ENCODE assay signal across 33 cellular contexts in the genomic region with DNA sequence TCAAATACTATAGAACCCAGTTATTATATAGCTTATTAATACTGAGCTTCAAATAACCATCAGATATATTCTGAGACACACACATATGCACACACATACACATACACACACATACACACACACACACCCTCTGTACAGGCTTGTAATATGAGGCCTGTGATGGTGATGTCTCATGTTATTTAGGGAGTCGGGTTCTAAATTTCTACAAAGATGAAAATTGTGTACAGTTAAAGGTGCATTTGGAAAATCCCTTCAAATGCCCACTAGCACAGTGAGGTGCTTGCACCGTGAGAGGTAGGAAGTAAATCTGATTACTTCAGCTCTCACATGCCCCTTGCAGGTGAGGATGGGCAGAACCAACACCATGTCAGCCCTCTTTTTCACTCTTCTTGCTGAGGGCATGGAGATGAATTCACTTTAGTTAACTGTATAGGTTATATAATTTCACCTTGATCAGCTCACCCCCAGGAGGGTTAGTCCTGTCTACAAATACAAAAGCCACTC.
DNase-seq lines count a peak whose midpoint lies in the region; ATAC-seq, FAIRE-seq and TF ChIP-seq lines count a peak whose summit lies in the region.
"Had no signal": no experiment of that assay in that cellular context is flagged by ENCODE, and none has a peak within 500 bp of the region (broad histone marks: within the 10 kb centered on the region; RNA-seq: fewer than 3 reads in every experiment).

No MANE protein-coding gene starts in this region.

- H4K91ac ChIP-seq in neuronal stem cell (ENCODE audit: low read depth, low read length, poor library complexity), result no peak overlapping the region

- H3K9me3 ChIP-seq in DOHH2 (ENCODE audit: control insufficient read depth, insufficient read depth, low read length) (peaks cover 8% of the 10 kb centered on the region), OCI-LY1 (ENCODE audit: low read length) (no peaks in the 10 kb centered on the region), hepatocyte (ENCODE audit: low read depth) (no peaks in the 10 kb centered on the region), neuronal stem cell (replicated peaks in 1 of 2; ENCODE audit: control insufficient read depth in 2 of 2, insufficient read depth in 1 of 2, low read depth in 1 of 2, low read length in 2 of 2) (peaks cover 0 to 7% of the 10 kb centered on the region in 2 donors)
- H3K9me3 ChIP-seq: gastrocnemius medialis had no signal

- no peak overlapping the region for H2AK5ac ChIP-seq in neuronal stem cell (ENCODE audit: low read depth, low read length)

- H3F3A ChIP-seq in DOHH2 (ENCODE audit: control insufficient read depth, insufficient read depth) (peaks cover 79% of the 10 kb centered on the region), OCI-LY1 (ENCODE audit: insufficient read depth, low read length) (no peaks in the 10 kb centered on the region)

- peak overlapping the region; percentile 46 for H3K27ac Mint-ChIP-seq in memory B cell
- H3K27ac Mint-ChIP-seq: activated CD8-positive, alpha-beta T cell treated with anti-CD3 and anti-CD28 coated beads, Interleukin-2, amount 10 ng/mL, durations not matched to agents 7 days and 5 days; activated naive CD4-positive, alpha-beta T cell treated with anti-CD3 and anti-CD28 coated beads, Interleukin-2, amount 50 U/mL, for 24 hours; CD4-positive, alpha-beta T cell; natural killer cell had no signal

- DNase-seq in GM13977 (ENCODE audit: low spot score) (no peak), memory B cell (ENCODE audit: low spot score in 2 of 2) (no peak), NCI-H2081 treated with DMSO at 0.1 percent for 48 hours (lab: John Stamatoyannopoulos, UW) (no peak), hepatocyte (ENCODE audit: low spot score) (no peak), neuronal stem cell (ENCODE audit: low spot score) (no peak), urothelium cell line (ENCODE audit: low spot score) (no peak)
- DNase-seq: activated CD8-positive, alpha-beta T cell treated with anti-CD3 and anti-CD28 coated beads, Interleukin-2, amount 10 ng/mL, durations not matched to agents 7 days and 5 days; amniotic stem cell; CD4-positive, alpha-beta T cell; cerebellar nuclear complex; dorsolateral prefrontal cortex; gastrocnemius medialis; HCEC 1CT; hippocampal formation; natural killer cell; NCI-H2029; NCI-H524 treated with DMSO at 0.1 percent for 48 hours; NK-92 treated with Interleukin-12 subunit alpha and Interleukin-12 subunit beta, amount 100 ng/mL, for 24 hours; Right ventricle myocardium superior; stimulated activated CD4-positive, alpha-beta T cell treated with anti-CD3 and anti-CD28 coated beads, Interleukin-4, amount 100 ng/mL, for 4 hours; substantia nigra; upper lobe of right lung had no signal

- H4K20me1 ChIP-seq in DOHH2 (ENCODE audit: control insufficient read depth, insufficient read depth, low read depth, low read length) (no peaks in the 10 kb centered on the region), OCI-LY1 (ENCODE audit: insufficient read depth, low read length) (no peaks in the 10 kb centered on the region), hepatocyte (ENCODE audit: insufficient read depth, poor library complexity, severe bottlenecking) (no peaks in the 10 kb centered on the region)

- H3K36me3 Mint-ChIP-seq in memory B cell, result no peaks in the 10 kb centered on the region
- H3K36me3 Mint-ChIP-seq: activated naive CD4-positive, alpha-beta T cell treated with anti-CD3 and anti-CD28 coated beads, Interleukin-2, amount 50 U/mL, for 24 hours had no signal

- peaks cover 51% of the 10 kb centered on the region for H3K36me3 ChIP-seq in DOHH2 (ENCODE audit: control insufficient read depth, low read length)
- no peaks in the 10 kb centered on the region for H3K36me3 ChIP-seq in OCI-LY1 (ENCODE audit: insufficient read depth, low read length)
- H3K36me3 ChIP-seq in hepatocyte (replicated peaks; ENCODE audit: insufficient read depth, low read depth), result no peaks in the 10 kb centered on the region
- no peaks in the 10 kb centered on the region for H3K36me3 ChIP-seq in neuronal stem cell (replicated peaks in 1 of 2; ENCODE audit: control insufficient read depth in 2 of 2, insufficient read depth in 2 of 2, low read length in 2 of 2)
- H3K36me3 ChIP-seq: gastrocnemius medialis, upper lobe of right lung had no signal

- no peaks in the 10 kb centered on the region for H3K9me2 ChIP-seq in DOHH2 (replicated peaks; ENCODE audit: control insufficient read depth, low read length)
- H3K9me2 ChIP-seq in OCI-LY1 (ENCODE audit: low read depth, low read length), result no peaks in the 10 kb centered on the region
- no peaks in the 10 kb centered on the region for H3K9me2 ChIP-seq in hepatocyte (replicated peaks; ENCODE audit: insufficient read depth)

- TF ChIP-seq CTCF in DOHH2 (IDR thresholded peaks at IDR 0.05; ENCODE audit: low read depth, low read length, poor library complexity, severe bottlenecking) (no peak), GM13977 (IDR thresholded peaks at IDR 0.05; ENCODE audit: extremely low read depth, insufficient read depth, missing control alignments) (peak; percentile 7), OCI-LY1 (IDR thresholded peaks at IDR 0.05; ENCODE audit: low read length) (peak; percentile 20; the same call in 1 of the 2 replicates), hepatocyte (IDR thresholded peaks at IDR 0.05; ENCODE audit: poor library complexity) (no peak)

- 84% methylated on average over 2 of the region's 2 CpGs for WGBS in hepatocyte (ENCODE audit: low lambda C conversion rate, missing lambda C conversion rate)
- no CpG with 5 or more reads among the region's 2 CpGs for WGBS in neuronal stem cell (ENCODE audit: extremely low coverage in 2 of 2, insufficient read length in 2 of 2, insufficient replicate concordance in 1 of 2), 2 donors

- H3K27me3 ChIP-seq in DOHH2 (ENCODE audit: control insufficient read depth, low read length) (no peaks in the 10 kb centered on the region), OCI-LY1 (ENCODE audit: insufficient read depth, low read length) (no peaks in the 10 kb centered on the region), hepatocyte (no peaks in the 10 kb centered on the region), neuronal stem cell (ENCODE audit: control insufficient read depth in 3 of 3, insufficient read depth in 3 of 3, low read depth in 1 of 3, low read length in 3 of 3) (no peaks in the 10 kb centered on the region)
- H3K27me3 ChIP-seq: dorsolateral prefrontal cortex, gastrocnemius medialis, upper lobe of right lung had no signal

- H3K4me3 Mint-ChIP-seq in memory B cell, result no peak overlapping the region
- H3K4me3 Mint-ChIP-seq: activated CD4-positive, alpha-beta T cell treated with anti-CD3 and anti-CD28 coated beads for 36 hours; activated CD8-positive, alpha-beta T cell treated with anti-CD3 and anti-CD28 coated beads, Interleukin-2, amount 10 ng/mL, durations not matched to agents 7 days and 5 days; activated naive CD4-positive, alpha-beta T cell treated with anti-CD3 and anti-CD28 coated beads, Interleukin-2, amount 50 U/mL, for 24 hours; brain; CD4-positive, alpha-beta T cell; natural killer cell had no signal

- H3K23ac ChIP-seq in neuronal stem cell (ENCODE audit: low read depth, low read length, poor library complexity), result no peak overlapping the region

- peaks cover 5% of the 10 kb centered on the region for H3K27me3 Mint-ChIP-seq in memory B cell
- H3K27me3 Mint-ChIP-seq: activated CD4-positive, alpha-beta T cell treated with anti-CD3 and anti-CD28 coated beads for 36 hours; activated naive CD4-positive, alpha-beta T cell treated with anti-CD3 and anti-CD28 coated beads, Interleukin-2, amount 50 U/mL, for 24 hours; CD4-positive, alpha-beta T cell had no signal

- no peak overlapping the region for H3K18ac ChIP-seq in neuronal stem cell (ENCODE audit: low read length)

- H2AFZ ChIP-seq in OCI-LY1 (ENCODE audit: low read length) (no peak overlapping the region), hepatocyte (no peak overlapping the region), neuronal stem cell (ENCODE audit: low read length) (no peak overlapping the region)

- no peak overlapping the region for H2BK5ac ChIP-seq in neuronal stem cell (ENCODE audit: low read length)

- H3K79me1 ChIP-seq in neuronal stem cell (ENCODE audit: low read depth, low read length), result no peaks in the 10 kb centered on the region

- H3K79me2 ChIP-seq in DOHH2 (ENCODE audit: control insufficient read depth, low read length) (peaks cover 50% of the 10 kb centered on the region), OCI-LY1 (ENCODE audit: insufficient read depth, low read length) (no peaks in the 10 kb centered on the region), hepatocyte (no peaks in the 10 kb centered on the region)

- no peak overlapping the region for H2BK15ac ChIP-seq in neuronal stem cell (ENCODE audit: low read length)

- H3K9ac ChIP-seq in OCI-LY1 (ENCODE audit: low read length) (peak overlapping the region; percentile 58; the same call in 1 of the 2 replicates), neuronal stem cell (ENCODE audit: low read depth, low read length, poor library complexity) (no peak overlapping the region)

- H3K4me3 ChIP-seq in DOHH2 (ENCODE audit: low read length) (peak overlapping the region; percentile 55), OCI-LY1 (ENCODE audit: low read depth, low read length, poor library complexity, severe bottlenecking) (no peak overlapping the region), hepatocyte (no peak overlapping the region), neuronal stem cell (ENCODE audit: low read length in 2 of 2) (no peak overlapping the region)
- H3K4me3 ChIP-seq: A549, dorsolateral prefrontal cortex, gastrocnemius medialis, lung, upper lobe of right lung had no signal

- H3K27ac ChIP-seq in DOHH2 (ENCODE audit: low read depth, low read length) (peak overlapping the region; percentile 99), OCI-LY1 (ENCODE audit: low read depth, low read length, poor library complexity, severe bottlenecking) (peak overlapping the region; percentile 98), hepatocyte (no peak overlapping the region), neuronal stem cell (replicated peaks; ENCODE audit: low read length) (no peak overlapping the region)
- H3K27ac ChIP-seq: A549, dorsolateral prefrontal cortex, gastrocnemius medialis, HL-60, upper lobe of right lung had no signal

- peak overlapping the region; percentile 85 for H3K4me2 ChIP-seq in DOHH2 (ENCODE audit: low read length)
- H3K4me2 ChIP-seq in OCI-LY1 (ENCODE audit: low read length), result peak overlapping the region; percentile 51; the same call in 1 of the 2 replicates
- no peak overlapping the region for H3K4me2 ChIP-seq in hepatocyte
- no peak overlapping the region for H3K4me2 ChIP-seq in neuronal stem cell (ENCODE audit: insufficient read depth, low read length, poor library complexity, severe bottlenecking)
- H3K4me2 ChIP-seq: A549 had no signal

- no peak overlapping the region for H3K4ac ChIP-seq in neuronal stem cell (ENCODE audit: low read length)

- H3K9me3 Mint-ChIP-seq in memory B cell, result peaks cover 6% of the 10 kb centered on the region
- H3K9me3 Mint-ChIP-seq: activated naive CD4-positive, alpha-beta T cell treated with anti-CD3 and anti-CD28 coated beads, Interleukin-2, amount 50 U/mL, for 24 hours had no signal

- peaks cover 42% of the 10 kb centered on the region for H3K4me1 Mint-ChIP-seq in memory B cell

- peak; percentile 33 for ATAC-seq in memory B cell (ENCODE audit: low read depth)
- ATAC-seq: A549; activated CD8-positive, alpha-beta T cell treated with anti-CD3 and anti-CD28 coated beads, Interleukin-2, amount 10 ng/mL, durations not matched to agents 7 days and 5 days; gastrocnemius medialis; natural killer cell; SK-N-SH treated with all-trans-retinoic acid at 6 μM for 48 hours; upper lobe of right lung had no signal

- H3K4me1 ChIP-seq in DOHH2 (ENCODE audit: control insufficient read depth, low read length) (peaks cover 97% of the 10 kb centered on the region), OCI-LY1 (ENCODE audit: insufficient read depth, low read length, severe bottlenecking) (peaks cover 79% of the 10 kb centered on the region), hepatocyte (ENCODE audit: insufficient read depth) (no peaks in the 10 kb centered on the region), neuronal stem cell (ENCODE audit: control insufficient read depth in 2 of 2, insufficient read depth in 1 of 2, low read depth in 1 of 2, low read length in 2 of 2) (peaks cover 0 to 3% of the 10 kb centered on the region in 2 donors)
- H3K4me1 ChIP-seq: A549, gastrocnemius medialis had no signal

- H2BK120ac ChIP-seq in neuronal stem cell (ENCODE audit: low read depth, low read length), result no peak overlapping the region

- no peak for FAIRE-seq in urothelium cell line (lab: Jason Lieb, UNC)
- FAIRE-seq: A549, D721Med, endothelial cell of umbilical vein had no signal

- H2BK12ac ChIP-seq in neuronal stem cell (ENCODE audit: low read length), result no peak overlapping the region

- H4K8ac ChIP-seq in neuronal stem cell (ENCODE audit: low read depth, low read length), result no peak overlapping the region

- no peak overlapping the region for H3K14ac ChIP-seq in neuronal stem cell (ENCODE audit: low read length)

- in situ Hi-C loops in GM13977 (cut with MboI; ENCODE audit: low pct_unique_long_range_greater_than_20kb, low sequenced_read_pairs, unreplicated experiment), result loop anchor here (25.0 kb wide), 2 partner anchors 183 to 358 kb away; a partner anchor contains a TSS

Comparison
In these comparisons a context has a peak if more than half of its experiments do, and no peak if none do; other contexts are left out.
1. H3K27ac ChIP-seq: peak in DOHH2 (single experiment) and OCI-LY1 (single experiment); none in hepatocyte (single experiment) and neuronal stem cell (single experiment).
2. H3K4me2 ChIP-seq: peak in DOHH2 (single experiment) and OCI-LY1 (single experiment); none in hepatocyte (single experiment) and neuronal stem cell (single experiment).
3. CTCF ChIP-seq: peak in GM13977 (single experiment) and OCI-LY1 (single experiment); none in DOHH2 (single experiment) and hepatocyte (single experiment).